Comparison of ENCODE assay signal across 21 cellular contexts in the genomic region with DNA sequence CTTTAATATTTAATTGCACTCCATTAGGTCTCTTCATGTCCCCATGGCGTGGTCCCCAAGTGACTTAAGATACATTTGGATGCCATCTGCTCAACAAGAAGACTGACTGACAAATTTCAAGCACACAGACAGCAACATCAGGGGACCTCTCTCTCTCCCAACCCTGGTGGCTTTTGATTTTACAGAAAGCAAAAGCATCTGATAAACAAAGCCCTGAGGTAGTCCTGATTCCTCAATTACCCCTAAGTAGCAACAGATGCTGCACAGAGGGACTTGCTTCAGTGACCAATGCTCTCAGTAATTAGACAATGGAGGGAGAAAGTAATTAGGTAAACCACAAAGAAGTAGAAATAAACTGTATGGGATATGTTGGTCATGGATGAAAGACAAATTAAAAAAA.
"Had no signal": no experiment of that assay in that cellular context is flagged by ENCODE, and none has a peak within 500 bp of the region (broad histone marks: within the 10 kb centered on the region; RNA-seq: fewer than 3 reads in every experiment).

No MANE protein-coding gene starts in this region.

- H3K27ac Mint-ChIP-seq: endodermal cell, nephron progenitor cell had no signal

- H3K36me3 ChIP-seq: heart right ventricle, neutrophil, right atrium auricular region, sigmoid colon, stomach, thoracic aorta, transverse colon had no signal

- H3K27me3 Mint-ChIP-seq: naive thymus-derived CD4-positive, alpha-beta T cell had no signal

- H3K4me3 Mint-ChIP-seq: endodermal cell; naive thymus-derived CD4-positive, alpha-beta T cell; nephron progenitor cell had no signal

- H3K27me3 ChIP-seq: foreskin keratinocyte, heart right ventricle, neutrophil, right atrium auricular region, sigmoid colon, stomach, transverse colon had no signal

- H3K4me3 ChIP-seq: coronary artery, heart right ventricle, right atrium auricular region, sigmoid colon, skin epidermis, stomach, thoracic aorta, transverse colon had no signal

- DNase-seq: effector CD4-positive, alpha-beta T cell; endodermal cell; erythroblast; foreskin keratinocyte; heart right ventricle; islet precursor cell; mammary epithelial cell; naive thymus-derived CD4-positive, alpha-beta T cell; nephron progenitor cell; posterior cingulate gyrus; sigmoid colon; stimulated activated CD4-positive, alpha-beta T cell treated with anti-CD3 and anti-CD28 coated beads, Interleukin-2, amount 100 ng/mL, for 24 hours; stimulated activated naive CD4-positive, alpha-beta T cell; stomach; substantia nigra; transverse colon had no signal

- H3K9me3 ChIP-seq: heart right ventricle, neutrophil, right atrium auricular region, sigmoid colon, stomach, thoracic aorta, transverse colon had no signal

- H3K27ac ChIP-seq: coronary artery, foreskin keratinocyte, heart right ventricle, neutrophil, right atrium auricular region, sigmoid colon, skin epidermis, stomach, thoracic aorta, transverse colon had no signal
